Comparison of ENCODE assay signal across 8 cellular contexts in genomic region chr11:106761240-106761639, GRCh38.
"Had no signal": no experiment of that assay in that cellular context is flagged by ENCODE, and none has a peak within 500 bp of the region (broad histone marks: within the 10 kb centered on the region; RNA-seq: fewer than 3 reads in every experiment).

No MANE protein-coding gene starts in this region.

- DNase-seq: IMR-90, KBM-7, KG1 had no signal

- H3K27ac ChIP-seq: HL-60, KMS-11 had no signal

- H3K4me2 ChIP-seq: KMS-11 had no signal

- FAIRE-seq: HepG2, HTR-8/SVneo, K562 had no signal

- H3K4me3 ChIP-seq: K562 had no signal

- ATAC-seq: HepG2, K562 had no signal

- H3K9ac ChIP-seq: KMS-11 had no signal
